Comparison of ENCODE assay signal across 8 cellular contexts in genomic region chr16:9090101-9090959, GRCh38. TPM values are rescaled to one million over a fixed set of nuclear protein-coding genes. Genes with fewer than 3 reads are reported as not detected.
DNase-seq lines count a peak whose midpoint lies in the region; ATAC-seq, FAIRE-seq and TF ChIP-seq lines count a peak whose summit lies in the region.

No MANE protein-coding gene starts in this region.

- H3K27me3 ChIP-seq in RWPE2 (ENCODE audit: insufficient read depth, poor library complexity, severe bottlenecking) (no peaks in the 10 kb centered on the region), right cardiac atrium (ENCODE audit: control insufficient read depth, insufficient read depth) (no peaks in the 10 kb centered on the region)

- peak overlapping the region; percentile 84 for H3K27ac ChIP-seq in RWPE2 (ENCODE audit: poor library complexity, severe bottlenecking)
- peak overlapping the region; percentile 17 for H3K27ac ChIP-seq in adipose tissue (ENCODE audit: low read depth, low read length)
- peak overlapping the region; percentile 80 for H3K27ac ChIP-seq in right cardiac atrium (ENCODE audit: low read length)

- H3K36me3 ChIP-seq in RWPE2 (ENCODE audit: low read depth): peaks cover 26% of the 10 kb centered on the region

- H3K4me1 ChIP-seq in RWPE2 (ENCODE audit: insufficient read depth, poor library complexity, severe bottlenecking) (peaks cover 7% of the 10 kb centered on the region), right cardiac atrium (ENCODE audit: control insufficient read depth, insufficient read depth, low read length) (no peaks in the 10 kb centered on the region)

- intact Hi-C loops in right cardiac atrium (cut with DNase I): loop anchor here in 1 of 4 donors (5.0 kb wide), 1 partner anchor 128 kb away; the partner anchor contains the start of gene USP7

- TF ChIP-seq CTCF in RWPE2 (IDR thresholded peaks at IDR 0.05; ENCODE audit: poor library complexity, severe bottlenecking): no peak
- TF ChIP-seq CTCF in retinal pigment epithelial cell (conservative IDR thresholded peaks at IDR 0.05; ENCODE audit: low read depth, low read length): no peak

- no peak for TF ChIP-seq POLR2A in GM12891 (IDR thresholded peaks at IDR 0.05; ENCODE audit: low read depth, low read length)

- H3K9me3 ChIP-seq in RWPE2 (ENCODE audit: severe bottlenecking) (no peaks in the 10 kb centered on the region), right cardiac atrium (ENCODE audit: control insufficient read depth, low read length) (no peaks in the 10 kb centered on the region)

- H3K4me3 ChIP-seq in RWPE2 (ENCODE audit: severe bottlenecking): peak overlapping the region; percentile 44
- peak overlapping the region; percentile 49 for H3K4me3 ChIP-seq in right cardiac atrium (ENCODE audit: low read length)
- H3K4me3 ChIP-seq in retinal pigment epithelial cell (ENCODE audit: low read length): peak overlapping the region; percentile 54

- 3 to 6% (median 3%) methylated on average over 83 to 85 of the region's 85 CpGs for WGBS in adipose tissue, 3 donors
- WGBS in right cardiac atrium: 2% methylated on average over 85 of the region's 85 CpGs

- ATAC-seq in RWPE2 (ENCODE audit: low read depth) (no peak), right cardiac atrium (peak; percentile 5 to 39), HG02938 (IDR thresholded peaks at IDR 0.05; ENCODE audit: unreplicated experiment) (no peak)

- FAIRE-seq in GM12891 (lab: Jason Lieb, UNC): peak; percentile 23

- peak; percentile 35 for DNase-seq in GM12891 (ENCODE audit: insufficient read length, low spot score)
- no peak for DNase-seq in RWPE2 (ENCODE audit: low spot score)
- DNase-seq in right cardiac atrium: peak; percentile 65 to 83 (median 82)
- no peak for DNase-seq in retinal pigment epithelial cell (ENCODE audit: low read depth)
- no peak for DNase-seq in cortex of kidney (lab: John Stamatoyannopoulos, UW)
- DNase-seq in occipital lobe (lab: John Stamatoyannopoulos, UW): no peak

TF ChIP-seq in GM12891, 5 proteins besides CTCF, POLR2A, EP300 and RAD21:
- TF ChIP-seq SPI1 (IDR thresholded peaks at IDR 0.05; ENCODE audit: low read depth, low read length) (no peak), PAX5 (IDR thresholded peaks at IDR 0.05; ENCODE audit: insufficient read depth, low read length, severe bottlenecking) (no peak), POU2F2 (IDR thresholded peaks at IDR 0.05; ENCODE audit: low read depth, low read length) (no peak), TAF1 (IDR thresholded peaks at IDR 0.05; ENCODE audit: low read depth, low read length) (no peak), POLR2AphosphoS5 (IDR thresholded peaks at IDR 0.05; ENCODE audit: low read depth, low read length) (no peak)
TF ChIP-seq in GM12891: peak in this region for 0.

RNA-seq across cellular contexts. Expression of gene HAPSTR1, which starts 1.1 kb away (rescaled TPM):
- polyA plus RNA-seq in GM12891 (2012; ENCODE audit: low read depth, missing spikeins): 14.5 TPM
- polyA plus RNA-seq in adipose tissue: 10 to 100 TPM in 2 of 3 donors, 1 to 10 TPM in 1; 6.8 to 21.9 (median 18.3) TPM
- 10 to 100 TPM; 39.7 to 50.9 (median 45.1) TPM for total RNA-seq in right cardiac atrium
- polyA plus RNA-seq in right cardiac atrium: 14.4 TPM
- total RNA-seq in occipital lobe: 153 TPM

Comparison
In these comparisons a context has a peak if more than half of its experiments do, and no peak if none do; other contexts are left out.
1. DNase-seq: peak in GM12891 (single experiment) and right cardiac atrium (3 of 3); none in RWPE2 (single experiment), retinal pigment epithelial cell (single experiment), cortex of kidney (single experiment) and occipital lobe (single experiment).
2. ATAC-seq: peak in right cardiac atrium (2 of 2); none in RWPE2 (single experiment) and HG02938 (single experiment).
3. H3K27ac ChIP-seq: peak in every context shown above with its lines; median percentile 84 in RWPE2; 80 in right cardiac atrium; 17 in adipose tissue.
4. Peak in every context shown above with its lines, with median percentiles within 50 percentile points of each other: H3K4me3 ChIP-seq.